ENCODE assay signal across 28 cellular contexts in the genomic region with DNA sequence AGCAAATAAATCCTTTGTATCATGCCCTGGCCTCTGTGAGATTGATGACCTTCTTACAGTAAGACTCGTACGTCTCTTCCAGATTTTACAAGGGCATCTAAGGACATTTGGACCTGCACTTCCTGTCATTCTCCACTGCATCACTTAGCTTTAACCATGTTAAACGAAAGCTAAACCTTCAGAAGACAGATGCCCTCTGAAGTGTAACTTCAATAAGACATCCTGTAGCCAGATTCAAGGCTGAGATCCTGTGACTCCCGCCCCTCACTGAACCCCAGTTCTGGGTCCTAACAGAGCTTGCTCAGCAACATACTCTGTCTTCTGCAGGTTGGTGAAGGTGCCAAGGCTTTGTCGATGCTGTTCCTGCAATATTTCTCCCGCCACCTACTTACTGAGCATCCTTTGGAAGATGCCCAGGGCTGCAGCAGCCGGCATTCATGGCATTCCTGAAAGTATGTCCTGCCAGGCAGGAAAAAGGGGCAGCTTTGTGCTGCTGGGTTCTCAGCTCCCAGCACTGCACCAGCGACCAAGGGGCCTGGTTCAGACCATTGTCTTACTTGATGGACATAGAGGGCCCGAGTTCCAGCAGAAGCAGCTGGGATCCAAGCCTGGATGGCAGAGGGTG.
DNase-seq lines count a peak whose midpoint lies in the region; ATAC-seq, FAIRE-seq and TF ChIP-seq lines count a peak whose summit lies in the region.
"Had no signal": no experiment of that assay in that cellular context is flagged by ENCODE, and none has a peak within 500 bp of the region (broad histone marks: within the 10 kb centered on the region; RNA-seq: fewer than 3 reads in every experiment).

No MANE protein-coding gene starts in this region.

- intact Hi-C loops in left cardiac atrium (cut with DNase I): loop anchor here in 1 of 2 donors (10.0 kb wide), 1 partner anchor 734 kb away; no protein-coding TSS in a partner anchor
- intact Hi-C loops in Caco-2 (cut with micrococcal nuclease; ENCODE audit: unreplicated experiment): no loop called here

- H2AK5ac ChIP-seq in neuronal stem cell (ENCODE audit: low read depth, low read length): no peak overlapping the region

- no peak overlapping the region for H3K27ac Mint-ChIP-seq in Caco-2 (ENCODE audit: unreplicated experiment)
- H3K27ac Mint-ChIP-seq: GM23338, H9 had no signal

- no peaks in the 10 kb centered on the region for H3K27me3 ChIP-seq in neuronal stem cell (ENCODE audit: control insufficient read depth in 3 of 3, insufficient read depth in 3 of 3, low read depth in 1 of 3, low read length in 3 of 3)
- no peaks in the 10 kb centered on the region for H3K27me3 ChIP-seq in Caco-2 (replicated peaks; ENCODE audit: control insufficient read depth, insufficient read depth, low read length)
- H3K27me3 ChIP-seq in small intestine (ENCODE audit: control insufficient read depth in 2 of 2, insufficient read depth in 2 of 2, low read length in 2 of 2): no peaks in the 10 kb centered on the region

- H3K4me1 ChIP-seq in neuronal stem cell (ENCODE audit: control insufficient read depth in 2 of 2, insufficient read depth in 1 of 2, low read depth in 1 of 2, low read length in 2 of 2): no peaks in the 10 kb centered on the region
- H3K4me1 ChIP-seq in Caco-2: peaks cover 18% of the 10 kb centered on the region
- H3K4me1 ChIP-seq in small intestine (ENCODE audit: control insufficient read depth in 2 of 2, insufficient read depth in 1 of 2, low read depth in 1 of 2, low read length in 1 of 2): no peaks in the 10 kb centered on the region

- FAIRE-seq in small intestine (lab: Jason Lieb, UNC): no peak
- FAIRE-seq: GM12878 had no signal

- DNase-seq in activated gamma-delta T cell treated with Interleukin-2 at 50 U/mL for 16 hours (peak; percentile 7), activated gamma-delta T cell (lab: John Stamatoyannopoulos, UW) (no peak), left cardiac atrium (no peak), neuronal stem cell (ENCODE audit: low spot score) (no peak), UCSD-AML1 (lab: John Stamatoyannopoulos, UW; ENCODE audit: unreplicated experiment) (no peak), Caco-2 (no peak), small intestine (no peak)
- DNase-seq in Jurkat, Clone E6-1 (ENCODE audit: low read depth, low spot score): peak; percentile 41
- DNase-seq: ACHN, DMS53, EL, GDM1, H9, KG1, MM.1S, NCI-H1048, NCI-H1417, NCI-H1694 treated with DMSO at 0.1 percent for 48 hours, NCI-H2081, NCI-H2227 treated with DMSO at 0.1 percent for 48 hours, NCI-H510A, NCI-H69, SIG-M5 had no signal

- no peak overlapping the region for H3K4me3 ChIP-seq in Jurkat, Clone E6-1 (ENCODE audit: low read length)
- H3K4me3 ChIP-seq in neuronal stem cell (ENCODE audit: low read length in 2 of 2) (no peak overlapping the region), Caco-2 (ENCODE audit: low read depth, low read length) (no peak overlapping the region), small intestine (ENCODE audit: low read depth in 1 of 2, low read length in 2 of 2) (no peak overlapping the region)
- H3K4me3 ChIP-seq: GM12878, GM23338, SK-N-MC had no signal

- H3K79me1 ChIP-seq in neuronal stem cell (ENCODE audit: low read depth, low read length): no peaks in the 10 kb centered on the region

- no peak overlapping the region for H3K4me3 Mint-ChIP-seq in Caco-2 (ENCODE audit: unreplicated experiment)
- H3K4me3 Mint-ChIP-seq: GM23338, H9 had no signal

- no peak overlapping the region for H3K4ac ChIP-seq in neuronal stem cell (ENCODE audit: low read length)

- H3K36me3 ChIP-seq in neuronal stem cell (replicated peaks in 1 of 2; ENCODE audit: control insufficient read depth in 2 of 2, insufficient read depth in 2 of 2, low read length in 2 of 2) (no peaks in the 10 kb centered on the region), Caco-2 (ENCODE audit: control insufficient read depth, insufficient read depth, low read length) (no peaks in the 10 kb centered on the region), small intestine (ENCODE audit: control insufficient read depth in 2 of 2, insufficient read depth in 2 of 2, low read length in 2 of 2) (no peaks in the 10 kb centered on the region)

- H2AFZ ChIP-seq in neuronal stem cell (ENCODE audit: low read length): peak overlapping the region; percentile 7
- H2AFZ ChIP-seq: GM23338 had no signal

- peak; percentile 70 to 92 for ATAC-seq in left cardiac atrium
- ATAC-seq: GM12878, GM23338 had no signal

- no CpG with 5 or more reads among the region's 9 CpGs for WGBS in neuronal stem cell (ENCODE audit: extremely low coverage in 2 of 2, insufficient read length in 2 of 2, insufficient replicate concordance in 1 of 2), 2 donors
- WGBS in small intestine, 3 donors: 63 to 69% (median 65%) methylated on average over 9 of the region's 9 CpGs

- BruUV-seq in Caco-2 (replicated peaks; lab: Mats Ljungman, UMichigan): no TSS peak

- no peak overlapping the region for H2BK5ac ChIP-seq in neuronal stem cell (ENCODE audit: low read length)

- no peak overlapping the region for H2BK15ac ChIP-seq in neuronal stem cell (ENCODE audit: low read length)

- CTCF ChIA-PET in Caco-2 (lab: Charles Lee): no interaction called here

- POLR2A ChIA-PET in Caco-2 (lab: Charles Lee): no interaction called here

- H3K18ac ChIP-seq in neuronal stem cell (ENCODE audit: low read length): no peak overlapping the region

- H3K4me1 Mint-ChIP-seq in Caco-2 (ENCODE audit: low read depth, unreplicated experiment): peaks cover 6% of the 10 kb centered on the region
- H3K4me1 Mint-ChIP-seq: GM23338, H9 had no signal

- H3K27me3 Mint-ChIP-seq in Caco-2 (ENCODE audit: insufficient read depth, unreplicated experiment): no peaks in the 10 kb centered on the region

- H3K4me2 ChIP-seq in neuronal stem cell (ENCODE audit: insufficient read depth, low read length, poor library complexity, severe bottlenecking): no peak overlapping the region
- H3K4me2 ChIP-seq: GM23338 had no signal

- H4K8ac ChIP-seq in neuronal stem cell (ENCODE audit: low read depth, low read length): no peak overlapping the region

- H3K14ac ChIP-seq in neuronal stem cell (ENCODE audit: low read length): no peak overlapping the region

- no peak overlapping the region for H3K9ac ChIP-seq in neuronal stem cell (ENCODE audit: low read depth, low read length, poor library complexity)

- no peak overlapping the region for H3K27ac ChIP-seq in neuronal stem cell (replicated peaks; ENCODE audit: low read length)
- H3K27ac ChIP-seq in small intestine (ENCODE audit: low read depth in 1 of 2, low read length in 1 of 2): no peak overlapping the region
- H3K27ac ChIP-seq: 22Rv1, RWPE1, SK-N-MC had no signal

- H4K91ac ChIP-seq in neuronal stem cell (ENCODE audit: low read depth, low read length, poor library complexity): no peak overlapping the region

- no peak overlapping the region for H3K23ac ChIP-seq in neuronal stem cell (ENCODE audit: low read depth, low read length, poor library complexity)

- no peak for TF ChIP-seq CTCF in Caco-2 (IDR thresholded peaks at IDR 0.05; ENCODE audit: insufficient read depth in 1 of 2, low read depth in 1 of 2, low read length in 1 of 2, severe bottlenecking in 1 of 2, unreplicated experiment in 1 of 2)

- H3K36me3 Mint-ChIP-seq in Caco-2 (ENCODE audit: insufficient read depth, unreplicated experiment): no peaks in the 10 kb centered on the region

- H2BK12ac ChIP-seq in neuronal stem cell (ENCODE audit: low read length): no peak overlapping the region

- H3K9me3 ChIP-seq in neuronal stem cell (replicated peaks in 1 of 2; ENCODE audit: control insufficient read depth in 2 of 2, insufficient read depth in 1 of 2, low read depth in 1 of 2, low read length in 2 of 2): peaks cover 8 to 12% of the 10 kb centered on the region in 2 donors
- H3K9me3 ChIP-seq in Caco-2: peaks cover 14% of the 10 kb centered on the region
- no peaks in the 10 kb centered on the region for H3K9me3 ChIP-seq in small intestine (ENCODE audit: control insufficient read depth, low read depth)

- H3K9me3 Mint-ChIP-seq in Caco-2 (ENCODE audit: unreplicated experiment): peaks cover 10% of the 10 kb centered on the region

- H2BK120ac ChIP-seq in neuronal stem cell (ENCODE audit: low read depth, low read length): no peak overlapping the region

Comparison
In these comparisons a context has a peak if more than half of its experiments do, and no peak if none do; other contexts are left out.
1. DNase-seq: peak in activated gamma-delta T cell treated with Interleukin-2 at 50 U/mL for 16 hours (single experiment) and Jurkat, Clone E6-1 (single experiment); none in activated gamma-delta T cell (single experiment), left cardiac atrium (single experiment), neuronal stem cell (single experiment), UCSD-AML1 (single experiment), Caco-2 (0 of 2) and small intestine (single experiment).